ENCODE assay signal across 8 cellular contexts in genomic region chr18:50193796-50194622, GRCh38. TPM values are rescaled to one million over a fixed set of nuclear protein-coding genes. Genes with fewer than 3 reads are reported as not detected.
DNase-seq lines count a peak whose midpoint lies in the region; ATAC-seq and TF ChIP-seq lines count a peak whose summit lies in the region.

No MANE protein-coding gene starts in this region.

- TF ChIP-seq CTCF in OCI-LY1 (IDR thresholded peaks at IDR 0.05; ENCODE audit: low read length): no peak
- TF ChIP-seq CTCF in right atrium auricular region (IDR thresholded peaks at IDR 0.05): no peak

- H3K9me3 ChIP-seq in OCI-LY1 (ENCODE audit: low read length): no peaks in the 10 kb centered on the region
- no peaks in the 10 kb centered on the region for H3K9me3 ChIP-seq in right atrium auricular region
- H3K9me3 ChIP-seq in skeletal muscle tissue (ENCODE audit: control insufficient read depth in 3 of 3, low read length in 3 of 3): no peaks in the 10 kb centered on the region

- no peaks in the 10 kb centered on the region for H4K20me1 ChIP-seq in OCI-LY1 (ENCODE audit: insufficient read depth, low read length)

- ATAC-seq in GM18909 (IDR thresholded peaks at IDR 0.05; ENCODE audit: poor library complexity, unreplicated experiment): no peak

- H3K79me2 ChIP-seq in OCI-LY1 (ENCODE audit: insufficient read depth, low read length): no peaks in the 10 kb centered on the region

- H3K36me3 ChIP-seq in OCI-LY1 (ENCODE audit: insufficient read depth, low read length) (no peaks in the 10 kb centered on the region), right atrium auricular region (no peaks in the 10 kb centered on the region), skeletal muscle tissue (ENCODE audit: control insufficient read depth in 3 of 3, insufficient read depth in 3 of 3, low read length in 3 of 3) (no peaks in the 10 kb centered on the region)

- H3K27ac ChIP-seq in OCI-LY1 (ENCODE audit: low read depth, low read length, poor library complexity, severe bottlenecking) (no peak overlapping the region), right atrium auricular region (no peak overlapping the region), skeletal muscle tissue (ENCODE audit: low read depth, low read length) (no peak overlapping the region)

- H3K4me1 ChIP-seq in OCI-LY1 (ENCODE audit: insufficient read depth, low read length, severe bottlenecking): no peaks in the 10 kb centered on the region
- H3K4me1 ChIP-seq in right atrium auricular region: peaks cover 0 to 15% of the 10 kb centered on the region in 2 donors
- H3K4me1 ChIP-seq in skeletal muscle tissue (ENCODE audit: control insufficient read depth in 3 of 3, insufficient read depth in 3 of 3, low read length in 3 of 3): peaks cover 0 to 12% (median 9%) of the 10 kb centered on the region in 3 donors

- H3F3A ChIP-seq in OCI-LY1 (ENCODE audit: insufficient read depth, low read length): no peaks in the 10 kb centered on the region

- peak overlapping the region; percentile 57 for H3K4me3 ChIP-seq in OCI-LY1 (ENCODE audit: low read depth, low read length, poor library complexity, severe bottlenecking)
- peak overlapping the region; percentile 54 to 61 for H3K4me3 ChIP-seq in right atrium auricular region
- peak overlapping the region in 2 of 3 donors; percentile 51 to 56 for H3K4me3 ChIP-seq in skeletal muscle tissue (ENCODE audit: low read length in 3 of 3)

- DNase-seq in DMS 273 (lab: John Stamatoyannopoulos, UW; ENCODE audit: unreplicated experiment): peak; percentile 45
- DNase-seq in DMS 273 treated with DMSO at 0.1 percent for 48 hours (lab: John Stamatoyannopoulos, UW): no peak
- DNase-seq in right atrium auricular region (ENCODE audit: low spot score): no peak
- no peak for DNase-seq in germinal center (ENCODE audit: low spot score)
- DNase-seq in amniotic stem cell (lab: John Stamatoyannopoulos, UW): no peak

- H3K9me2 ChIP-seq in OCI-LY1 (ENCODE audit: low read depth, low read length): no peaks in the 10 kb centered on the region

- H3K9ac ChIP-seq in OCI-LY1 (ENCODE audit: low read length): no peak overlapping the region
- H3K9ac ChIP-seq in skeletal muscle tissue (ENCODE audit: low read depth in 1 of 3, low read length in 3 of 3): peak overlapping the region in 1 of 3 donors; percentile 25

- H3K4me2 ChIP-seq in OCI-LY1 (ENCODE audit: low read length): peak overlapping the region; percentile 60; the same call in 1 of the 2 replicates

- H3K27me3 ChIP-seq in OCI-LY1 (ENCODE audit: insufficient read depth, low read length) (0 out of 2 replicates have a peak, but pooled peaks cover 4% of the 10 kb centered on the region), right atrium auricular region (peaks cover 3 to 6% of the 10 kb centered on the region in 2 donors), skeletal muscle tissue (ENCODE audit: control insufficient read depth in 3 of 3, insufficient read depth in 3 of 3, low read length in 3 of 3) (peaks cover 54 to 64% (median 56%) of the 10 kb centered on the region in 3 donors)

- H2AFZ ChIP-seq in OCI-LY1 (ENCODE audit: low read length): no peak overlapping the region

RNA-seq across cellular contexts. Expression of gene MYO5B, which starts 0.9 kb away (rescaled TPM):
- total RNA-seq in right atrium auricular region (10 to 100 TPM in 1 of 2 donors, 1 to 10 TPM in 1; 7.7 to 10.2 TPM), skeletal muscle tissue (0.52 TPM)
